24 cellular contexts compared by ENCODE assay signal in genomic region chr6:42212442-42212841, GRCh38. TPM values are rescaled to one million over a fixed set of nuclear protein-coding genes. Genes with fewer than 3 reads are reported as not detected.
A peak's percentile ranks its signal among the peaks of the same experiment; 100 is the strongest.
DNase-seq lines count a peak whose midpoint lies in the region; ATAC-seq and TF ChIP-seq lines count a peak whose summit lies in the region.
"Had no signal": no experiment of that assay in that cellular context is flagged by ENCODE, and none has a peak within 500 bp of the region (broad histone marks: within the 10 kb centered on the region; RNA-seq: fewer than 3 reads in every experiment).

No MANE protein-coding gene starts in this region.

- H3K4me1 ChIP-seq in liver (ENCODE audit: control insufficient read depth in 4 of 4, insufficient read depth in 4 of 4, low read length in 3 of 4) (peaks cover 13 to 45% (median 38%) of the 10 kb centered on the region in 4 donors), right lobe of liver (peaks cover 0 to 24% (median 8%) of the 10 kb centered on the region in 4 donors)

- no peak for TF ChIP-seq RAD21 in liver (IDR thresholded peaks at IDR 0.05)

- H3K36me3 ChIP-seq in liver (ENCODE audit: control insufficient read depth in 4 of 4, insufficient read depth in 3 of 4, low read depth in 1 of 4, low read length in 3 of 4) (peaks cover 7 to 29% (median 22%) of the 10 kb centered on the region in 4 donors), right lobe of liver (peaks cover 4 to 55% (median 21%) of the 10 kb centered on the region in 4 donors)

- WGBS in liver: 79% methylated on average over 3 of the region's 3 CpGs
- 56% methylated on average over 3 of the region's 3 CpGs for WGBS in right lobe of liver (ENCODE audit: insufficient coverage, low coverage, low lambda C conversion rate, missing lambda C conversion rate)

- CTCF ChIA-PET in RWPE1 (lab: Yijun Ruan, JAX): interaction anchor here (0.7 to 1.7 kb wide), 2 partner anchors 13 to 775 kb away, joined by 3 to 5 read pairs; no protein-coding TSS in a partner anchor

- H3K27ac ChIP-seq in liver (ENCODE audit: low read depth in 1 of 2, low read length in 2 of 2) (no peak overlapping the region), right lobe of liver (no peak overlapping the region), RWPE1 (no peak overlapping the region), epithelial cell of prostate (peak overlapping the region; percentile 21)
- H3K27ac ChIP-seq: BLaER1, Peyer's patch, SJCRH30 had no signal

- DNase-seq in right lobe of liver: no peak
- DNase-seq in RWPE1 (ENCODE audit: low spot score): peak; percentile 58
- no peak for DNase-seq in epithelial cell of prostate (ENCODE audit: low read depth, low spot score)
- DNase-seq in renal cortical epithelial cell (ENCODE audit: low read depth): peak; percentile 51
- DNase-seq in NCI-H226: no peak
- DNase-seq in germinal center (ENCODE audit: low spot score): no peak
- no peak for DNase-seq in activated CD4-positive, alpha-beta T cell treated with anti-CD3 and anti-CD28 coated beads, Interleukin-2, amount 50 U/mL, for 1 hour
- DNase-seq: CD4-positive, CD25-positive, alpha-beta regulatory T cell; H9; KG1; MM.1S; NCI-H1417 treated with DMSO at 0.1 percent for 48 hours; NCI-H1694 treated with DMSO at 0.1 percent for 48 hours; NCI-H2081; NCI-H524; NCI-H774; NK-92 treated with Interleukin-12 subunit alpha and Interleukin-12 subunit beta, amount 100 ng/mL, for 24 hours; Peyer's patch; SJCRH30; T-cell had no signal

- no peaks in the 10 kb centered on the region for H3K9me3 ChIP-seq in liver (ENCODE audit: control insufficient read depth in 4 of 4, low read length in 3 of 4)
- no peaks in the 10 kb centered on the region for H3K9me3 ChIP-seq in right lobe of liver
- H3K9me3 ChIP-seq: BLaER1, Peyer's patch, SJCRH30 had no signal

- POLR2A ChIA-PET in RWPE1 (lab: Yijun Ruan, JAX; ENCODE audit: low non-redundant PET): no interaction called here

- TF ChIP-seq CTCF in liver (IDR thresholded peaks at IDR 0.05; ENCODE audit: low read depth, low read length, missing input control) (no peak), right lobe of liver (IDR thresholded peaks at IDR 0.05) (no peak), RWPE1 (conservative IDR thresholded peaks at IDR 0.05; ENCODE audit: low read depth) (no peak)

- TF ChIP-seq POLR2A in right lobe of liver (IDR thresholded peaks at IDR 0.05): no peak

- peak overlapping the region; percentile 28 to 47 for H3K9ac ChIP-seq in liver (ENCODE audit: low read depth in 1 of 2, low read length in 2 of 2)
- H3K9ac ChIP-seq: BLaER1 had no signal

- H3K27me3 ChIP-seq in liver (ENCODE audit: control insufficient read depth in 4 of 4, insufficient read depth in 4 of 4, low read length in 3 of 4) (no peaks in the 10 kb centered on the region), right lobe of liver (no peaks in the 10 kb centered on the region)
- H3K27me3 ChIP-seq: BLaER1, Peyer's patch, SJCRH30 had no signal

- H3K4me3 ChIP-seq in liver (ENCODE audit: low read depth in 1 of 3, low read length in 3 of 3) (no peak overlapping the region), right lobe of liver (no peak overlapping the region)
- H3K4me3 ChIP-seq: BLaER1, GM23338, Peyer's patch, SJCRH30 had no signal

- intact Hi-C loops in right lobe of liver (cut with DNase I): no loop called here

- no peak for ATAC-seq in right lobe of liver
- ATAC-seq: GM23338, Right ventricle myocardium inferior, T-cell had no signal

TF ChIP-seq in liver, 16 proteins besides CTCF, POLR2A, EP300 and RAD21:
- TF ChIP-seq EGR1 (IDR thresholded peaks at IDR 0.05; ENCODE audit: low read depth in 2 of 2) (no peak), SP1 (IDR thresholded peaks at IDR 0.05) (no peak), MAX (IDR thresholded peaks at IDR 0.05) (no peak), NR2F2 (IDR thresholded peaks at IDR 0.05) (no peak), JUND (IDR thresholded peaks at IDR 0.05) (no peak), ATF3 (IDR thresholded peaks at IDR 0.05) (no peak), RXRA (IDR thresholded peaks at IDR 0.05) (no peak), HNF4A (conservative IDR thresholded peaks at IDR 0.05) (no peak)

RNA-seq across cellular contexts. Expression of gene MRPS10, which starts 5.2 kb away (rescaled TPM):
- total RNA-seq in liver (10 to 100 TPM; 22.8 to 26.8 TPM), right lobe of liver (10 to 100 TPM; 17.7 to 35.3 (median 20.1) TPM), renal cortical epithelial cell (56.6 and 88.9 TPM in 2 replicates)
- 10 to 100 TPM; 20.1 to 25.0 TPM for polyA plus RNA-seq in liver

RNA-seq across cellular contexts. Expression of gene GUCA1B, which starts 17.7 kb away (rescaled TPM):
- total RNA-seq in liver (under 1 TPM; 0.17 to 0.47 TPM), right lobe of liver (under 1 TPM in 5 of 6 experiments, not detected in 1; 0.25 to 0.93 (median 0.68) TPM), renal cortical epithelial cell (0.55 TPM in 1 of 2 replicates, not detected in the other)
- under 1 TPM in 1 of 2 donors, not detected in 1; 0.32 TPM for polyA plus RNA-seq in liver
- polyA plus RNA-seq: GM23338 had no signal

RNA-seq across cellular contexts. Expression of gene GUCA1A, which starts 39.3 kb away (rescaled TPM):
- total RNA-seq in liver (not detected), right lobe of liver (not detected), renal cortical epithelial cell (0.05 TPM in 1 of 2 replicates, not detected in the other)
- not detected for polyA plus RNA-seq in liver
- total RNA-seq: CD4-positive, CD25-positive, alpha-beta regulatory T cell; Peyer's patch; Right ventricle myocardium inferior; SJCRH30; T-cell had no signal
- polyA plus RNA-seq: CD4-positive, CD25-positive, alpha-beta regulatory T cell had no signal

Comparison
In these comparisons a context has a peak if more than half of its experiments do, and no peak if none do; other contexts are left out.
1. DNase-seq: peak in RWPE1 (single experiment) and renal cortical epithelial cell (single experiment); none in right lobe of liver (0 of 3), epithelial cell of prostate (single experiment), NCI-H226 (single experiment), germinal center (single experiment) and activated CD4-positive, alpha-beta T cell treated with anti-CD3 and anti-CD28 coated beads, Interleukin-2, amount 50 U/mL, for 1 hour (single experiment).